ENCODE assay signal across 16 cellular contexts in genomic region chr13:113794086-113794485, GRCh38. TPM values are rescaled to one million over a fixed set of nuclear protein-coding genes. Genes with fewer than 3 reads are reported as not detected.
DNase-seq lines count a peak whose midpoint lies in the region; ATAC-seq and TF ChIP-seq lines count a peak whose summit lies in the region.
"Had no signal": no experiment of that assay in that cellular context is flagged by ENCODE, and none has a peak within 500 bp of the region (broad histone marks: within the 10 kb centered on the region; RNA-seq: fewer than 3 reads in every experiment).

No MANE protein-coding gene starts in this region.

- no peaks in the 10 kb centered on the region for H3K79me2 ChIP-seq in osteoblast (ENCODE audit: insufficient read depth, low read length)

- no peaks in the 10 kb centered on the region for H3K9me3 Mint-ChIP-seq in activated naive CD4-positive, alpha-beta T cell treated with anti-CD3 and anti-CD28 coated beads for 36 hours
- H3K9me3 Mint-ChIP-seq in stimulated activated naive CD8-positive, alpha-beta T cell treated with anti-CD3 and anti-CD28 coated beads, Interleukin-15, amount 100 ng/mL, for 72 hours, result no peaks in the 10 kb centered on the region

- H3K36me3 ChIP-seq in osteoblast (ENCODE audit: insufficient read depth, low read length) (no peaks in the 10 kb centered on the region), esophagus muscularis mucosa (peaks cover 0 to 30% (median 5%) of the 10 kb centered on the region in 4 donors)

- peaks cover 3% of the 10 kb centered on the region for H3K27me3 Mint-ChIP-seq in activated naive CD4-positive, alpha-beta T cell treated with anti-CD3 and anti-CD28 coated beads for 36 hours (ENCODE audit: low read depth)
- peaks cover 3% of the 10 kb centered on the region for H3K27me3 Mint-ChIP-seq in stimulated activated naive CD8-positive, alpha-beta T cell treated with anti-CD3 and anti-CD28 coated beads, Interleukin-15, amount 100 ng/mL, for 72 hours

- no peak overlapping the region for H3K4me2 ChIP-seq in osteoblast (ENCODE audit: insufficient read depth, low read length)

- peak; percentile 3 for DNase-seq in activated naive CD4-positive, alpha-beta T cell treated with anti-CD3 and anti-CD28 coated beads for 36 hours
- DNase-seq in activated naive CD4-positive, alpha-beta T cell treated with Interleukin-2 at 50 U/mL for 16 hours, result no peak
- DNase-seq in stimulated activated naive CD8-positive, alpha-beta T cell treated with anti-CD3 and anti-CD28 coated beads, Interleukin-15, amount 100 ng/mL, for 72 hours, result no peak
- no peak for DNase-seq in stimulated activated naive CD8-positive, alpha-beta T cell treated with anti-CD3 and anti-CD28 coated beads, Interleukin-15, Interleukin-2, amounts not matched to agents 100 U/mL and 50 U/mL, for 24 hours
- peak; percentile 23 for DNase-seq in osteoblast (ENCODE audit: insufficient read length, low spot score, missing footprints)
- no peak for DNase-seq in NOMO-1 treated with dmso at 0.1 percent for 144 hours (lab: John Stamatoyannopoulos, UW; ENCODE audit: unreplicated experiment)
- no peak for DNase-seq in esophagus muscularis mucosa (ENCODE audit: extremely low spot score)
- DNase-seq: Karpas-422, MV-4-11, NCI-H1105 treated with DMSO at 0.1 percent for 48 hours, NCI-H2029 treated with DMSO at 0.1 percent for 48 hours, NCI-H226, NCI-H510A treated with DMSO at 0.1 percent for 48 hours, NCI-H748 treated with DMSO at 0.1 percent for 48 hours had no signal

- H3K4me3 ChIP-seq in osteoblast (ENCODE audit: insufficient read depth, low read length), result no peak overlapping the region
- H3K4me3 ChIP-seq in esophagus muscularis mucosa, result no peak overlapping the region

- no peaks in the 10 kb centered on the region for H4K20me1 ChIP-seq in osteoblast (ENCODE audit: insufficient read depth, low read length)

- CTCF ChIA-PET in activated naive CD4-positive, alpha-beta T cell treated with anti-CD3 and anti-CD28 coated beads for 36 hours (lab: Charles Lee), result no interaction called here

- no peaks in the 10 kb centered on the region for H3K36me3 Mint-ChIP-seq in activated naive CD4-positive, alpha-beta T cell treated with anti-CD3 and anti-CD28 coated beads for 36 hours (ENCODE audit: low read depth)

- H3K4me1 ChIP-seq in osteoblast (ENCODE audit: insufficient read depth, low read length), result no peaks in the 10 kb centered on the region
- H3K4me1 ChIP-seq in esophagus muscularis mucosa, result peaks cover 0 to under 1% (median 0%) of the 10 kb centered on the region in 4 donors

- WGBS in esophagus muscularis mucosa, result 96% methylated on average over 13 of the region's 23 CpGs

- no peak for TF ChIP-seq POLR2A in esophagus muscularis mucosa (IDR thresholded peaks at IDR 0.05; ENCODE audit: low read depth)

- H3K27ac ChIP-seq in osteoblast (ENCODE audit: low read depth, low read length), result no peak overlapping the region
- no peak overlapping the region for H3K27ac ChIP-seq in esophagus muscularis mucosa (replicated peaks in 1 of 4)
- H3K27ac ChIP-seq: C4-2B, RWPE1 had no signal

- H3K9me3 ChIP-seq in osteoblast (ENCODE audit: low read depth, low read length) (no peaks in the 10 kb centered on the region), esophagus muscularis mucosa (no peaks in the 10 kb centered on the region)

- no peak overlapping the region for H3K4me3 Mint-ChIP-seq in activated naive CD4-positive, alpha-beta T cell treated with anti-CD3 and anti-CD28 coated beads for 36 hours
- H3K4me3 Mint-ChIP-seq in stimulated activated naive CD8-positive, alpha-beta T cell treated with anti-CD3 and anti-CD28 coated beads, Interleukin-15, amount 100 ng/mL, for 72 hours, result no peak overlapping the region

- intact Hi-C loops in activated naive CD4-positive, alpha-beta T cell treated with anti-CD3 and anti-CD28 coated beads for 36 hours (cut with micrococcal nuclease), result no loop called here
- intact Hi-C loops in esophagus muscularis mucosa (cut with DNase I), result no loop called here

- TF ChIP-seq CTCF in osteoblast (IDR thresholded peaks at IDR 0.05; ENCODE audit: extremely low read depth, low read depth, low read length), result no peak
- TF ChIP-seq CTCF in esophagus muscularis mucosa (IDR thresholded peaks at IDR 0.05), result no peak

- ATAC-seq in stimulated activated naive CD8-positive, alpha-beta T cell treated with anti-CD3 and anti-CD28 coated beads, Interleukin-15, amount 100 ng/mL, for 72 hours, result peak; percentile 17
- no peak for ATAC-seq in stimulated activated naive CD8-positive, alpha-beta T cell treated with anti-CD3 and anti-CD28 coated beads, Interleukin-15, Interleukin-2, amounts not matched to agents 100 U/mL and 50 U/mL, for 24 hours

- no peak for TF ChIP-seq EP300 in esophagus muscularis mucosa (IDR thresholded peaks at IDR 0.05)

- H3K27ac Mint-ChIP-seq in activated naive CD4-positive, alpha-beta T cell treated with anti-CD3 and anti-CD28 coated beads for 36 hours, result no peak overlapping the region
- H3K27ac Mint-ChIP-seq in stimulated activated naive CD8-positive, alpha-beta T cell treated with anti-CD3 and anti-CD28 coated beads, Interleukin-15, amount 100 ng/mL, for 72 hours, result no peak overlapping the region

- no peaks in the 10 kb centered on the region for H3K4me1 Mint-ChIP-seq in activated naive CD4-positive, alpha-beta T cell treated with anti-CD3 and anti-CD28 coated beads for 36 hours (ENCODE audit: low read depth)
- no peaks in the 10 kb centered on the region for H3K4me1 Mint-ChIP-seq in stimulated activated naive CD8-positive, alpha-beta T cell treated with anti-CD3 and anti-CD28 coated beads, Interleukin-15, amount 100 ng/mL, for 72 hours

- H2AFZ ChIP-seq in osteoblast (ENCODE audit: low read length), result no peak overlapping the region

- H3K27me3 ChIP-seq in osteoblast (ENCODE audit: insufficient read depth, low read length) (peaks cover 14% of the 10 kb centered on the region), esophagus muscularis mucosa (no peaks in the 10 kb centered on the region)

RNA-seq across cellular contexts. Expression of gene TMEM255B, which starts 35.1 kb away (rescaled TPM):
- total RNA-seq in activated naive CD4-positive, alpha-beta T cell treated with anti-CD3 and anti-CD28 coated beads for 36 hours, result 1 to 10 TPM; 1.1 TPM
- total RNA-seq in osteoblast, result 1.8 and 2.9 TPM in 2 replicates
- total RNA-seq in esophagus muscularis mucosa, result 10 to 100 TPM in 3 of 4 donors, 1 to 10 TPM in 1; 4.1 to 12.3 (median 10.7) TPM

Comparison
In these comparisons a context has a peak if more than half of its experiments do, and no peak if none do; other contexts are left out.
1. DNase-seq: peak in activated naive CD4-positive, alpha-beta T cell treated with anti-CD3 and anti-CD28 coated beads for 36 hours (single experiment) and osteoblast (single experiment); none in activated naive CD4-positive, alpha-beta T cell treated with Interleukin-2 at 50 U/mL for 16 hours (single experiment), stimulated activated naive CD8-positive, alpha-beta T cell treated with anti-CD3 and anti-CD28 coated beads, Interleukin-15, amount 100 ng/mL, for 72 hours (0 of 2), stimulated activated naive CD8-positive, alpha-beta T cell treated with anti-CD3 and anti-CD28 coated beads, Interleukin-15, Interleukin-2, amounts not matched to agents 100 U/mL and 50 U/mL, for 24 hours (single experiment), NOMO-1 treated with dmso at 0.1 percent for 144 hours (single experiment) and esophagus muscularis mucosa (single experiment).